1 cellular context compared by ENCODE assay signal in genomic region chr19:507286-508203, GRCh38.
TF ChIP-seq lines count a peak whose summit lies in the region.

TPGS1 (plus strand) TSS chr19:507497; CDS start chr19:507507, 10 bp downstream.

TF ChIP-seq in HEK293, 187 proteins besides CTCF, POLR2A, EP300 and RAD21 (continued from another document and continues in another):
- TF ChIP-seq TSHZ1 (tag by site-specific recombination; IDR thresholded peaks at IDR 0.05; ENCODE audit: borderline replicate concordance) (no peak), INSM2 (tag by site-specific recombination; IDR thresholded peaks at IDR 0.05) (peak; percentile 36; the same call in 1 of the 2 replicates), ZNF610 (tag by site-specific recombination; IDR thresholded peaks at IDR 0.05; ENCODE audit: borderline replicate concordance) (0 out of 2 replicates have a peak, but pooled peaks have one; percentile 44), ZNF174 (tag by site-specific recombination; IDR thresholded peaks at IDR 0.05) (no peak), ZEB2 (tag by site-specific recombination; IDR thresholded peaks at IDR 0.05) (peak; percentile 89), ZNF138 (tag by site-specific recombination; IDR thresholded peaks at IDR 0.05; ENCODE audit: borderline replicate concordance) (no peak), ZNF530 (tag by site-specific recombination; IDR thresholded peaks at IDR 0.05; ENCODE audit: low read depth) (no peak), ZNF239 (tag by site-specific recombination; IDR thresholded peaks at IDR 0.05) (no peak), ZNF621 (tag by site-specific recombination; IDR thresholded peaks at IDR 0.05) (no peak), ZNF394 (tag by site-specific recombination; IDR thresholded peaks at IDR 0.05; ENCODE audit: borderline replicate concordance) (peak; percentile 89), ZNF146 (tag by site-specific recombination; IDR thresholded peaks at IDR 0.05) (0 out of 2 replicates have a peak, but pooled peaks have one; percentile 5), ZNF366 (tag by site-specific recombination; conservative IDR thresholded peaks at IDR 0.05) (no peak), YY1 (tag by site-specific recombination; IDR thresholded peaks at IDR 0.05) (peak; percentile 99), ZNF140 (tag by site-specific recombination; IDR thresholded peaks at IDR 0.05) (no peak), ZNF155 (tag by site-specific recombination; IDR thresholded peaks at IDR 0.05) (no peak), ZNF175 (tag by site-specific recombination; IDR thresholded peaks at IDR 0.05) (no peak), ZNF341 (tag by site-specific recombination; IDR thresholded peaks at IDR 0.05; ENCODE audit: low read depth) (no peak), ZNF600 (tag by site-specific recombination; IDR thresholded peaks at IDR 0.05) (peak; percentile 91), ZNF266 (tag by site-specific recombination; IDR thresholded peaks at IDR 0.05; ENCODE audit: low read depth) (no peak), ZSCAN18 (tag by site-specific recombination; IDR thresholded peaks at IDR 0.05) (no peak), ZNF302 (tag by site-specific recombination; IDR thresholded peaks at IDR 0.05; ENCODE audit: low read depth) (no peak), BCL6B (tag by site-specific recombination; IDR thresholded peaks at IDR 0.05) (no peak), ZBTB21 (tag by site-specific recombination; IDR thresholded peaks at IDR 0.05) (peak; percentile 10; the same call in 1 of the 2 replicates), ZBTB6 (tag by site-specific recombination; IDR thresholded peaks at IDR 0.05) (peak; percentile 88), ZBTB20 (tag by site-specific recombination; IDR thresholded peaks at IDR 0.05) (peak; percentile 33; the same call in 1 of the 2 replicates), ZBTB26 (tag by site-specific recombination; optimal IDR thresholded peaks at IDR 0.05) (peak; percentile 32), ZNF629 (tag by site-specific recombination; IDR thresholded peaks at IDR 0.05) (peak; percentile 71), ZNF580 (tag by site-specific recombination; IDR thresholded peaks at IDR 0.05) (peak; percentile 91), HIC1 (tag by site-specific recombination; IDR thresholded peaks at IDR 0.05) (peak; percentile 82), ZNF398 (tag by site-specific recombination; IDR thresholded peaks at IDR 0.05) (no peak), PRDM10 (tag by site-specific recombination; IDR thresholded peaks at IDR 0.05) (peak; percentile 86), ZNF792 (tag by site-specific recombination; IDR thresholded peaks at IDR 0.05) (no peak), PRDM1 (tag by site-specific recombination; IDR thresholded peaks at IDR 0.05) (peak; percentile 69)
